In genomic region chr22:24812950-24813349, GRCh38 we compare ENCODE assay signal across 23 cellular contexts. TPM values are rescaled to one million over a fixed set of nuclear protein-coding genes. Genes with fewer than 3 reads are reported as not detected.
"Had no signal": no experiment of that assay in that cellular context is flagged by ENCODE, and none has a peak within 500 bp of the region (broad histone marks: within the 10 kb centered on the region; RNA-seq: fewer than 3 reads in every experiment).

No MANE protein-coding gene starts in this region.

- H3K27ac ChIP-seq: gastroesophageal sphincter, left ventricle myocardium inferior, lower lobe of right lung, parathyroid adenoma, prostate gland, stomach, thoracic aorta, transverse colon had no signal

- H3K36me3 ChIP-seq: gastroesophageal sphincter, left ventricle myocardium inferior, lower lobe of right lung, prostate gland, stomach, thoracic aorta, transverse colon had no signal

- H3K4me1 ChIP-seq: parathyroid adenoma, prostate gland had no signal

- H2AFZ ChIP-seq: parathyroid adenoma had no signal

- DNase-seq: glutamatergic neuron; immature natural killer cell; left ventricle myocardium inferior; lower lobe of right lung; midbrain; stimulated activated CD4-positive, alpha-beta T cell treated with anti-CD3 and anti-CD28 coated beads, Interleukin-2, amount 100 ng/mL, for 24 hours; stimulated activated CD4-positive, alpha-beta T cell treated with anti-CD3 and anti-CD28 coated beads, Interleukin-4, amount 100 ng/mL, for 4 hours; stimulated activated naive CD4-positive, alpha-beta T cell; stomach; transverse colon had no signal

- H3K27me3 ChIP-seq: gastroesophageal sphincter, stomach, transverse colon had no signal

- H3K9me3 ChIP-seq: gastroesophageal sphincter, lower lobe of right lung, prostate gland, thoracic aorta had no signal

- H3K4me3 ChIP-seq: gastroesophageal sphincter, left ventricle myocardium inferior, lower lobe of right lung, prostate gland, stomach, thoracic aorta, transverse colon had no signal

- H3K9ac ChIP-seq: parathyroid adenoma had no signal

RNA-seq across cellular contexts. Expression of gene SGSM1, which starts 6.9 kb away (rescaled TPM):
- total RNA-seq: fibroblast of villous mesenchyme, renal cortical epithelial cell had no signal
- polyA plus RNA-seq: keratinocyte had no signal

RNA-seq across cellular contexts. Expression of gene PIWIL3, which starts 38.4 kb away (rescaled TPM):
- total RNA-seq: fibroblast of villous mesenchyme; gastroesophageal sphincter; left ventricle myocardium inferior; lower lobe of right lung; natural killer cell treated with Interleukin-12 subunit alpha and Interleukin-12 subunit beta and Interleukin-15 and Interleukin-18, amount 100 ng/mL, for 72 hours; omental fat pad; renal cortical epithelial cell; sciatic nerve; skeletal muscle tissue; stomach; thoracic aorta; transverse colon; ureter had no signal
- polyA plus RNA-seq: esophagus, immature natural killer cell, keratinocyte, stomach had no signal
